8 cellular contexts compared by ENCODE assay signal in the genomic region with DNA sequence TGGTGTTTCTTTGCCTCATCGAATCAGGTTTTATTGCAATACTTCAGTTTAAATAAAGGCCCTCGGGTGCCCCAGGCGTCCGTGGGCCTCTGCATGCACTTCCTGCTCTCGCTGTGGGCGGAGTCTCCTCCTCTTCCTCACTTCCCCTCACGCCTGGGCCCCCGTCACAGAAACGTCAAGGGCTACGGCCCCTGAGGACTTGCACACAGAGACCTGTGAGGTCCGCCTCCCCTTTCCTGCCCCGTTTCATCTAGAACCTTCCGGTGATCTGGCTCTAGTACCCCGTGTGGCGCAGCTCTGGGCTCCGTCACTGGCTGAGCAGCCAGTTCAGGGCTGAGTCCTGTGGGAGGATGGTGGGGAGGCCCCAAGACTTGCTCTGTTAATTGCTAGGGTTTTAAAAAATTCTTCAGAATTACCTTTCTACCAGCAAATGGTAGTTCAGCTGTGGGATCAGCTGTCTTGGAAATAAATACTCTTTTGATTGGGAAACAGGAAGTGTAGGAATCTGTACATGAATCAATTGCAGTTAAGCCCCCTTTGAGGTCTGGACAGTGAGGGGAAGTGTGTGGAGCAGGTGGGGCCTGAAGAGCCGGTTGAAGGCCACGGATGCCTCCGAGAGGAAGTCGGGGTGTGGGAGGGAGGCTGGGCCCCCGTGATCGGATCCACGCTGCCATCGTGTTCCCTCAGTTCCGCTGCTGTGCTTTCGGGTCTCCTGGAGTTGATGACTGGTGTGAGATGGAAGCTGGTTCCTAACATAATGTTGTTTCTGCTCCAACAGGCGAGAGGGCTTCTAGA. TPM values are rescaled to one million over a fixed set of nuclear protein-coding genes. Genes with fewer than 3 reads are reported as not detected.
A peak's percentile ranks its signal among the peaks of the same experiment; 100 is the strongest.
DNase-seq lines count a peak whose midpoint lies in the region; ATAC-seq and TF ChIP-seq lines count a peak whose summit lies in the region.

No MANE protein-coding gene starts in this region.

- H3K4me3 ChIP-seq in GM12865 (ENCODE audit: low read depth, low read length): peak overlapping the region; percentile 13
- peak overlapping the region; percentile 55; the same call in 1 of the 2 replicates for H3K4me3 ChIP-seq in PC-3 (ENCODE audit: low read length)
- H3K4me3 ChIP-seq in brain microvascular endothelial cell (ENCODE audit: low read depth, low read length): no peak overlapping the region

- H3K79me2 ChIP-seq in PC-3 (ENCODE audit: low read length): peaks cover 10% of the 10 kb centered on the region

- peak overlapping the region; percentile 80 for H3K4me2 ChIP-seq in PC-3 (ENCODE audit: low read length)

- H4K20me1 ChIP-seq in PC-3 (ENCODE audit: low read length): no peaks in the 10 kb centered on the region

- BruUV-seq in PC-3 (replicated peaks; lab: Mats Ljungman, UMichigan): no TSS peak

- DNase-seq in GM12865 (ENCODE audit: low read depth): peak; percentile 70
- no peak for DNase-seq in PC-3
- DNase-seq in activated naive CD4-positive, alpha-beta T cell (lab: John Stamatoyannopoulos, UW): peak; percentile 39 to 73 (median 60)
- peak; percentile 81 to 93 for DNase-seq in memory B cell (ENCODE audit: low spot score in 2 of 2)
- peak; percentile 49 to 86 for DNase-seq in stimulated activated effector memory CD8-positive, alpha-beta T cell treated with anti-CD3 and anti-CD28 coated beads, Interleukin-12 subunit alpha, Interleukin-12 subunit beta, amount 100 ng/mL, for 72 hours (ENCODE audit: low spot score in 2 of 2)
- no peak for DNase-seq in brain microvascular endothelial cell
- no peak for DNase-seq in ecto neural progenitor cell (ENCODE audit: low spot score)

- H3K9me3 Mint-ChIP-seq in memory B cell: no peaks in the 10 kb centered on the region
- no peaks in the 10 kb centered on the region for H3K9me3 Mint-ChIP-seq in stimulated activated effector memory CD8-positive, alpha-beta T cell treated with anti-CD3 and anti-CD28 coated beads, Interleukin-12 subunit alpha, Interleukin-12 subunit beta, amount 100 ng/mL, for 72 hours

- H3K36me3 Mint-ChIP-seq in memory B cell: peaks cover 14% of the 10 kb centered on the region
- peaks cover 54% of the 10 kb centered on the region for H3K36me3 Mint-ChIP-seq in stimulated activated effector memory CD8-positive, alpha-beta T cell treated with anti-CD3 and anti-CD28 coated beads, Interleukin-12 subunit alpha, Interleukin-12 subunit beta, amount 100 ng/mL, for 72 hours

- CTCF ChIA-PET in PC-3 (lab: Charles Lee): no interaction called here

- H3K27me3 ChIP-seq in PC-3 (ENCODE audit: low read length) (no peaks in the 10 kb centered on the region), brain microvascular endothelial cell (replicated peaks) (peaks cover 4% of the 10 kb centered on the region)

- ATAC-seq in HG02571 (IDR thresholded peaks at IDR 0.05; ENCODE audit: unreplicated experiment): peak; percentile 78
- no peak for ATAC-seq in PC-3
- peak; percentile 86 for ATAC-seq in memory B cell (ENCODE audit: low read depth)
- ATAC-seq in stimulated activated effector memory CD8-positive, alpha-beta T cell treated with anti-CD3 and anti-CD28 coated beads, Interleukin-12 subunit alpha, Interleukin-12 subunit beta, amount 100 ng/mL, for 72 hours: peak; percentile 82

- no peaks in the 10 kb centered on the region for H3K9me2 ChIP-seq in PC-3 (replicated peaks; ENCODE audit: low read length)

- TF ChIP-seq CTCF in GM12865 (IDR thresholded peaks at IDR 0.05; ENCODE audit: insufficient read depth, low read depth, low read length, missing control alignments) (no peak), PC-3 (conservative IDR thresholded peaks at IDR 0.05; ENCODE audit: low read depth, low read length) (no peak), brain microvascular endothelial cell (IDR thresholded peaks at IDR 0.05; ENCODE audit: low read depth, low read length, missing control alignments) (no peak)

- H3K4me3 Mint-ChIP-seq in memory B cell: peak overlapping the region; percentile 77
- peak overlapping the region; percentile 78 for H3K4me3 Mint-ChIP-seq in stimulated activated effector memory CD8-positive, alpha-beta T cell treated with anti-CD3 and anti-CD28 coated beads, Interleukin-12 subunit alpha, Interleukin-12 subunit beta, amount 100 ng/mL, for 72 hours

- H3K27ac ChIP-seq in PC-3 (ENCODE audit: low read length): no peak overlapping the region
- no peak overlapping the region for H3K27ac ChIP-seq in brain microvascular endothelial cell

- H3K36me3 ChIP-seq in PC-3 (ENCODE audit: low read depth, low read length): no peaks in the 10 kb centered on the region
- no peaks in the 10 kb centered on the region for H3K36me3 ChIP-seq in brain microvascular endothelial cell (replicated peaks)

- no peak overlapping the region for H2AFZ ChIP-seq in PC-3 (ENCODE audit: low read length)

- H3K27me3 Mint-ChIP-seq in memory B cell: no peaks in the 10 kb centered on the region

- no peak overlapping the region for H3K9ac ChIP-seq in PC-3 (ENCODE audit: low read length)

- POLR2A ChIA-PET in PC-3 (lab: Charles Lee; ENCODE audit: unreplicated experiment): no interaction called here

- no peaks in the 10 kb centered on the region for H3F3A ChIP-seq in PC-3 (ENCODE audit: low read length, unreplicated experiment)

- peak overlapping the region; percentile 99 for H3K27ac Mint-ChIP-seq in memory B cell
- peak overlapping the region; percentile 96 for H3K27ac Mint-ChIP-seq in stimulated activated effector memory CD8-positive, alpha-beta T cell treated with anti-CD3 and anti-CD28 coated beads, Interleukin-12 subunit alpha, Interleukin-12 subunit beta, amount 100 ng/mL, for 72 hours

- no peaks in the 10 kb centered on the region for H3K9me3 ChIP-seq in PC-3 (ENCODE audit: low read length)

- H3K4me1 Mint-ChIP-seq in memory B cell: peaks cover 39% of the 10 kb centered on the region
- H3K4me1 Mint-ChIP-seq in stimulated activated effector memory CD8-positive, alpha-beta T cell treated with anti-CD3 and anti-CD28 coated beads, Interleukin-12 subunit alpha, Interleukin-12 subunit beta, amount 100 ng/mL, for 72 hours: peaks cover 60% of the 10 kb centered on the region

- H3K4me1 ChIP-seq in PC-3 (ENCODE audit: insufficient read depth, low read length): peaks cover 28% of the 10 kb centered on the region

- in situ Hi-C loops in brain microvascular endothelial cell (cut with HindIII; ENCODE audit: low pct_ligation_motif_present, low sequenced_read_pairs): no loop called here

- intact Hi-C loops in PC-3 (cut with micrococcal nuclease): no loop called here

RNA-seq across cellular contexts. Expression of a gene that starts 10.2 kb away (rescaled TPM):
- 5.9 and 9.8 TPM in 2 replicates for total RNA-seq in PC-3 (2014; rRNA removed)

Comparison
In these comparisons a context has a peak if more than half of its experiments do, and no peak if none do; other contexts are left out.
1. DNase-seq: peak in GM12865 (single experiment), activated naive CD4-positive, alpha-beta T cell (4 of 4), memory B cell (2 of 2) and stimulated activated effector memory CD8-positive, alpha-beta T cell treated with anti-CD3 and anti-CD28 coated beads, Interleukin-12 subunit alpha, Interleukin-12 subunit beta, amount 100 ng/mL, for 72 hours (2 of 2); none in PC-3 (single experiment), brain microvascular endothelial cell (single experiment) and ecto neural progenitor cell (single experiment).